Comparison of ENCODE assay signal across 8 cellular contexts in the genomic region with DNA sequence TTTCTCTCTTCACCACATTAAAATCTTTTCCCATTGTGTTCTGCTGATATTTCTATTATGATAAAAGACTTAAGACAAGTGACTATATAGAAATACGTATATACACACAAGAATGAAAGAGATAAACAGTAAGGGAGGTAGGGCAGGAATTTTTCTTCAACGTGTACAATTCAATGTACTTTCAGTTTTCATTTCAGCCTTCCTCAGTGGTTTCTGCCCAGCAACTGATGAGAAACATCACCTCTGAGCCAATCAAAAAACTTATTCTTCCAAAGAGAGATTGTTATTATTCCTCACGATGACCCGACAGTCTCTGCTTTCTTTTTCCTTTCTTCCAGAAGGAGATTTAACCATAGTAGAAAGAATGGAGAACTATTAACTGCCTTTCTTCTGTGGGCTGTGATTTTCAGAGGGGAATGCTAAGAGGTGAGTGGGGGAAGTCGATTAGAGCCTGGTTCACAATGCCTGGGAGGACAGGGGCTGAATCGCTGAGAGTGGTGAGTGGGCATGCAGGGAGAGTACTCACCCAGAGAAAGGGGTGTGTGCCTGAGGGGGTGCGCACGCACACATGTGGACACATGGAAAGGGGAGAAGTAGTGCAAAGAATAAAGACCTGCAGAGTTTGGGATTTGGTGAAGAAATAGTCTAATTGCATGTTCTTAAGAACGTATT. TPM values are rescaled to one million over a fixed set of nuclear protein-coding genes. Genes with fewer than 3 reads are reported as not detected.
DNase-seq lines count a peak whose midpoint lies in the region; ATAC-seq and TF ChIP-seq lines count a peak whose summit lies in the region.

A gene (plus strand): TSS at position 289 of the 672 bp plus-strand sequence. CDS start 3,289 bp downstream, outside the sequence.

- H3K79me2 ChIP-seq in DND-41 (ENCODE audit: insufficient read depth, low read length) = peaks cover 30% of the 10 kb centered on the region

- in situ Hi-C loops in KBM-7 (cut with MboI; ENCODE audit: low pct_unique_long_range_greater_than_20kb, low sequenced_read_pairs) = no loop called here

- H3K4me1 Mint-ChIP-seq in natural killer cell treated with Interleukin-12 subunit alpha and Interleukin-12 subunit beta and Interleukin-15 and Interleukin-18, amount 100 ng/mL, for 72 hours (ENCODE audit: low read depth in 2 of 2) = peaks cover 45 to 52% of the 10 kb centered on the region in 2 donors
- H3K4me1 Mint-ChIP-seq in stimulated activated naive CD8-positive, alpha-beta T cell treated with anti-CD3 and anti-CD28 coated beads, Interleukin-15, amount 100 ng/mL, for 72 hours = peaks cover 52% of the 10 kb centered on the region

- CTCF ChIA-PET in RWPE1 (lab: Yijun Ruan, JAX) = no interaction called here

- H2AFZ ChIP-seq in DND-41 (ENCODE audit: low read depth, low read length) = peak within 1 kb of the TSS; percentile 83

- peak within 1 kb of the TSS; percentile 99 for H3K4me3 Mint-ChIP-seq in natural killer cell treated with Interleukin-12 subunit alpha and Interleukin-12 subunit beta and Interleukin-15 and Interleukin-18, amount 100 ng/mL, for 72 hours
- peak within 1 kb of the TSS; percentile 82 to 97 for H3K4me3 Mint-ChIP-seq in stimulated activated naive CD8-positive, alpha-beta T cell treated with anti-CD3 and anti-CD28 coated beads, Interleukin-15, amount 100 ng/mL, for 72 hours

- no peaks in the 10 kb centered on the region for H3K9me3 Mint-ChIP-seq in natural killer cell treated with Interleukin-12 subunit alpha and Interleukin-12 subunit beta and Interleukin-15 and Interleukin-18, amount 100 ng/mL, for 72 hours
- H3K9me3 Mint-ChIP-seq in stimulated activated naive CD8-positive, alpha-beta T cell treated with anti-CD3 and anti-CD28 coated beads, Interleukin-15, amount 100 ng/mL, for 72 hours = no peaks in the 10 kb centered on the region

- H3K4me3 ChIP-seq in DND-41 (ENCODE audit: low read depth in 1 of 2, low read length in 2 of 2) (peak within 1 kb of the TSS; percentile 66), fibroblast of pulmonary artery (replicated peaks; ENCODE audit: low read depth, low read length) (peak within 1 kb of the TSS; percentile 76)

- ATAC-seq in DND-41 (ENCODE audit: insufficient read depth, low read depth) = peak; percentile 94
- peak; percentile 84 for ATAC-seq in GM21717 (IDR thresholded peaks at IDR 0.05; ENCODE audit: unreplicated experiment)
- peak; percentile 94 for ATAC-seq in natural killer cell treated with Interleukin-12 subunit alpha and Interleukin-12 subunit beta and Interleukin-15 and Interleukin-18, amount 100 ng/mL, for 72 hours
- peak; percentile 97 for ATAC-seq in stimulated activated naive CD8-positive, alpha-beta T cell treated with anti-CD3 and anti-CD28 coated beads, Interleukin-15, amount 100 ng/mL, for 72 hours

- TF ChIP-seq CTCF in DND-41 (IDR thresholded peaks at IDR 0.05; ENCODE audit: borderline replicate concordance, extremely low read depth, low read length, poor library complexity, severe bottlenecking) (no peak), RWPE1 (conservative IDR thresholded peaks at IDR 0.05; ENCODE audit: low read depth) (no peak), fibroblast of pulmonary artery (IDR thresholded peaks at IDR 0.05; ENCODE audit: low read length, missing control alignments) (no peak)

- no peaks in the 10 kb centered on the region for H3K9me3 ChIP-seq in DND-41 (ENCODE audit: insufficient read depth, low read length, severe bottlenecking)

- DNase-seq in DND-41 = peak; percentile 76
- DNase-seq in KBM-7 = peak; percentile 89
- DNase-seq in RWPE1 (ENCODE audit: low spot score) = peak; percentile 69
- peak; percentile 53 for DNase-seq in activated T-helper 9 cell treated with anti-CD3 and anti-CD28 coated beads, Interleukin-2, amount 50 U/mL, for 16 hours (ENCODE audit: low read depth)
- peak; percentile 75 for DNase-seq in fibroblast of pulmonary artery (ENCODE audit: low read depth)
- peak; percentile 77 for DNase-seq in natural killer cell treated with Interleukin-12 subunit alpha and Interleukin-12 subunit beta and Interleukin-15 and Interleukin-18, amount 100 ng/mL, for 72 hours (ENCODE audit: low spot score)
- peak; percentile 60 to 65 for DNase-seq in stimulated activated naive CD8-positive, alpha-beta T cell treated with anti-CD3 and anti-CD28 coated beads, Interleukin-15, amount 100 ng/mL, for 72 hours

- H3K36me3 ChIP-seq in DND-41 (ENCODE audit: insufficient read depth, low read length) = peaks cover 24% of the 10 kb centered on the region

- POLR2A ChIA-PET in RWPE1 (lab: Yijun Ruan, JAX; ENCODE audit: low non-redundant PET) = no interaction called here

- H3K9ac ChIP-seq in DND-41 (ENCODE audit: low read depth, low read length) = peak within 1 kb of the TSS; percentile 68

- no peaks in the 10 kb centered on the region for H4K20me1 ChIP-seq in DND-41 (ENCODE audit: insufficient read depth, low read length)

- H3K27ac Mint-ChIP-seq in natural killer cell treated with Interleukin-12 subunit alpha and Interleukin-12 subunit beta and Interleukin-15 and Interleukin-18, amount 100 ng/mL, for 72 hours = peak within 1 kb of the TSS; percentile 95 to 99
- peak within 1 kb of the TSS; percentile 92 to 96 for H3K27ac Mint-ChIP-seq in stimulated activated naive CD8-positive, alpha-beta T cell treated with anti-CD3 and anti-CD28 coated beads, Interleukin-15, amount 100 ng/mL, for 72 hours

- peak within 1 kb of the TSS; percentile 90 for H3K27ac ChIP-seq in DND-41 (ENCODE audit: low read length)
- H3K27ac ChIP-seq in RWPE1 = peak within 1 kb of the TSS; percentile 73

- peaks cover 46% of the 10 kb centered on the region for H3K4me1 ChIP-seq in DND-41 (ENCODE audit: insufficient read depth, low read length)

- no peaks in the 10 kb centered on the region for H3K27me3 Mint-ChIP-seq in natural killer cell treated with Interleukin-12 subunit alpha and Interleukin-12 subunit beta and Interleukin-15 and Interleukin-18, amount 100 ng/mL, for 72 hours
- no peaks in the 10 kb centered on the region for H3K27me3 Mint-ChIP-seq in stimulated activated naive CD8-positive, alpha-beta T cell treated with anti-CD3 and anti-CD28 coated beads, Interleukin-15, amount 100 ng/mL, for 72 hours

- H3K4me2 ChIP-seq in DND-41 (ENCODE audit: insufficient read depth, low read length) = peak within 1 kb of the TSS; percentile 84

- H3K36me3 Mint-ChIP-seq in natural killer cell treated with Interleukin-12 subunit alpha and Interleukin-12 subunit beta and Interleukin-15 and Interleukin-18, amount 100 ng/mL, for 72 hours = peaks cover 29% of the 10 kb centered on the region

- no peaks in the 10 kb centered on the region for H3K27me3 ChIP-seq in DND-41 (ENCODE audit: insufficient read depth, low read length, poor library complexity)

RNA-seq across cellular contexts. Expression of the gene that starts here (rescaled TPM):
- total RNA-seq in natural killer cell treated with Interleukin-12 subunit alpha and Interleukin-12 subunit beta and Interleukin-15 and Interleukin-18, amount 100 ng/mL, for 72 hours = 10 to 100 TPM; 53.6 to 80.6 TPM

Comparison
In these comparisons a context has a peak if more than half of its experiments do, and no peak if none do; other contexts are left out.
1. Peak in every context shown above with its lines: DNase-seq, ATAC-seq, H3K4me3 ChIP-seq and H3K27ac ChIP-seq.